Comparison of ENCODE assay signal across 8 cellular contexts in genomic region chr14:68248481-68249255, GRCh38.
DNase-seq lines count a peak whose midpoint lies in the region; ATAC-seq, FAIRE-seq and TF ChIP-seq lines count a peak whose summit lies in the region.

No MANE protein-coding gene starts in this region.

- peaks cover 92% of the 10 kb centered on the region for H3K4me1 ChIP-seq in HAP-1
- H3K4me1 ChIP-seq in breast epithelium: peaks cover 11 to 59% of the 10 kb centered on the region in 2 donors
- H3K4me1 ChIP-seq in small intestine (ENCODE audit: control insufficient read depth in 2 of 2, insufficient read depth in 1 of 2, low read depth in 1 of 2, low read length in 1 of 2): peaks cover 7 to 39% of the 10 kb centered on the region in 2 donors

- intact Hi-C loops in Calu3 (cut with micrococcal nuclease; ENCODE audit: unreplicated experiment): loop anchor here (1.0 to 5.0 kb wide), 9 partner anchors 101 to 568 kb away; no protein-coding TSS in a partner anchor
- intact Hi-C loops in breast epithelium (cut with DNase I; ENCODE audit: low total_unique reads): loop anchor here (5.0 kb wide), 1 partner anchor 539 kb away; no protein-coding TSS in a partner anchor

- DNase-seq in Calu3 (peak; percentile 10), HAP-1 (ENCODE audit: low spot score in 2 of 2) (peak; percentile 26 to 77), NCI-H510A treated with DMSO at 0.1 percent for 48 hours (lab: John Stamatoyannopoulos, UW) (peak; percentile 43), breast epithelium (ENCODE audit: low spot score in 2 of 2) (no peak), inferior parietal cortex (ENCODE audit: extremely low spot score) (peak; percentile 72), small intestine (peak; percentile 59)
- no peak for DNase-seq in stimulated activated CD4-positive, alpha-beta T cell treated with anti-CD3 and anti-CD28 coated beads, Interleukin-1b, Interleukin-23, amount 100 ng/mL, for 48 hours

- no peak for FAIRE-seq in small intestine (lab: Jason Lieb, UNC)

- H3K27me3 ChIP-seq in HAP-1 (ENCODE audit: low read depth): no peaks in the 10 kb centered on the region
- no peaks in the 10 kb centered on the region for H3K27me3 ChIP-seq in breast epithelium
- no peaks in the 10 kb centered on the region for H3K27me3 ChIP-seq in small intestine (ENCODE audit: control insufficient read depth in 2 of 2, insufficient read depth in 2 of 2, low read length in 2 of 2)

- CTCF ChIA-PET in Calu3 (lab: Charles Lee): interaction anchor here (0.9 to 1.3 kb wide), 5 partner anchors 59 to 568 kb away, joined by 3 read pairs; no protein-coding TSS in a partner anchor

- BruUV-seq in Calu3 (replicated peaks; lab: Mats Ljungman, UMichigan): no TSS peak

- H3K36me3 ChIP-seq in HAP-1 (replicated peaks): no peaks in the 10 kb centered on the region
- H3K36me3 ChIP-seq in breast epithelium: no peaks in the 10 kb centered on the region
- H3K36me3 ChIP-seq in small intestine (ENCODE audit: control insufficient read depth in 2 of 2, insufficient read depth in 2 of 2, low read length in 2 of 2): no peaks in the 10 kb centered on the region

- in situ Hi-C loops in HAP-1 (cut with MboI; ENCODE audit: low sequenced_read_pairs): loop anchor here (10.0 kb wide), 2 partner anchors 304 to 566 kb away; no protein-coding TSS in a partner anchor

- 36 to 52% (median 47%) methylated on average over 7 of the region's 7 CpGs for WGBS in small intestine, 3 donors

- TF ChIP-seq CTCF in Calu3 (IDR thresholded peaks at IDR 0.05; ENCODE audit: unreplicated experiment): peak; percentile 42
- TF ChIP-seq CTCF in breast epithelium (IDR thresholded peaks at IDR 0.05): peak; percentile 57 to 75 (median 70)

- no peaks in the 10 kb centered on the region for H3K9me3 Mint-ChIP-seq in Calu3 (ENCODE audit: low read depth, unreplicated experiment)

- TF ChIP-seq POLR2A in breast epithelium (IDR thresholded peaks at IDR 0.05): no peak

- no peaks in the 10 kb centered on the region for H3K36me3 Mint-ChIP-seq in Calu3 (ENCODE audit: insufficient read depth, unreplicated experiment)

- no peak overlapping the region for H3K4me3 ChIP-seq in HAP-1
- H3K4me3 ChIP-seq in breast epithelium: no peak overlapping the region
- no peak overlapping the region for H3K4me3 ChIP-seq in small intestine (ENCODE audit: low read depth in 1 of 2, low read length in 2 of 2)

- no peaks in the 10 kb centered on the region for H3K27me3 Mint-ChIP-seq in Calu3 (ENCODE audit: unreplicated experiment)

- H3K9me3 ChIP-seq in HAP-1 (no peaks in the 10 kb centered on the region), breast epithelium (no peaks in the 10 kb centered on the region), small intestine (ENCODE audit: control insufficient read depth, low read depth) (no peaks in the 10 kb centered on the region)

- H3K27ac Mint-ChIP-seq in Calu3 (ENCODE audit: unreplicated experiment): peak overlapping the region; percentile 77

- H3K27ac ChIP-seq in breast epithelium: peak overlapping the region; percentile 90 to 92
- peak overlapping the region; percentile 60 to 74 for H3K27ac ChIP-seq in small intestine (ENCODE audit: low read depth in 1 of 2, low read length in 1 of 2)

- no peak overlapping the region for H3K4me3 Mint-ChIP-seq in Calu3 (ENCODE audit: low read depth, unreplicated experiment)

- H3K4me1 Mint-ChIP-seq in Calu3 (ENCODE audit: low read depth, unreplicated experiment): peaks cover 70% of the 10 kb centered on the region

- ATAC-seq in HG02970 (IDR thresholded peaks at IDR 0.05; ENCODE audit: low FRiP score, unreplicated experiment): no peak

Comparison
In these comparisons a context has a peak if more than half of its experiments do, and no peak if none do; other contexts are left out.
1. DNase-seq: peak in Calu3 (single experiment), HAP-1 (2 of 2), NCI-H510A treated with DMSO at 0.1 percent for 48 hours (single experiment), inferior parietal cortex (single experiment) and small intestine (single experiment); none in breast epithelium (0 of 2) and stimulated activated CD4-positive, alpha-beta T cell treated with anti-CD3 and anti-CD28 coated beads, Interleukin-1b, Interleukin-23, amount 100 ng/mL, for 48 hours (single experiment).